In the genomic region with DNA sequence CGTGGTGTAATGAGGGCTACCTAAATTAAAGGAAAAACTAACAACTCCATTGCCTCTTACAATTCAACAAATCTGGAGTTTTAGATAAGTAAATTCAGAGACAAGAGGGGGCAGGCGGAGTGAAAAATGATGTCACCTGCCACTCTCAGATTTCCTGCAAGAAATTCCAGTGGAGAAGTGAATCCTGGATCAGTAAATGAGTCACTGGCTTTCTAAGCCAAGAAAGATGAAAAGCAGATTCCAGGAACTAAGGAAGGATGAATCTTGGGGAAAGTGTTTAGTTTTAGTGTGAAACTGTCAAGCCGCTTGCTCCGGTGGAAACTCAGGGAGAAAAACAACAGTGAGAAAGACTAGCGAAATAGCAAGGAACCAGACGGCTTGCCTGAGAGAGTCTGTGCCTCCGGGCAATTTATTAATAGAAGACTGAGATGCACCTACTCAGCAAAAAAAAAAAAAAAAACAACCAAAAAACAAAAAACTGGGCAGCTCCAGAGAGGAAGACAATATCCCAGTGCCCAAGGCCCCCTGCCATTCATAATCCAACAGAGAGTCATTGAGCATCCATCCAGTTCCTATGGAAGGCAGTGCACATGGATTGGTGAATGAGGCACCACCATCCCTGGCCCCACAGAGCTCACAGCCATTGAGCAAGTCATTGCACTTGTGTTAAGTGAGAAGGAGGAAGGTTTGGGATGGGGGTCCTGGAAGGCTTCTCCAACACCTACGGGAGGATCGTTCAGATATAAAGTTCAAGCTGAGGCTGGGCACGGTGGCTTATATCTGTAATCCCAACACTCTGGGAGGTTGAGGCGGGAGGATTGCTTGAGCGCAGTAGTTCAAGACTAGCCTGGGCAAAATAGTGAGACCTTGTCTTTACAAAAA, we compare ENCODE assay signal across 14 cellular contexts. TPM values are rescaled to one million over a fixed set of nuclear protein-coding genes. Genes with fewer than 3 reads are reported as not detected.
DNase-seq lines count a peak whose midpoint lies in the region; ATAC-seq and TF ChIP-seq lines count a peak whose summit lies in the region.
"Had no signal": no experiment of that assay in that cellular context is flagged by ENCODE, and none has a peak within 500 bp of the region (broad histone marks: within the 10 kb centered on the region; RNA-seq: fewer than 3 reads in every experiment).

No MANE protein-coding gene starts in this region.

- no peak overlapping the region for H2AFZ ChIP-seq in H9 (ENCODE audit: low read length)

- H3K4ac ChIP-seq in H9 (ENCODE audit: low read depth, low read length), result no peak overlapping the region

- H4K5ac ChIP-seq in H9 (ENCODE audit: insufficient read length, low read depth, low read length), result no peak overlapping the region

- ATAC-seq in SK-N-SH treated with all-trans-retinoic acid at 6 μM for 48 hours, result peak; percentile 28
- no peak for ATAC-seq in HG02642 (IDR thresholded peaks at IDR 0.05; ENCODE audit: poor library complexity, unreplicated experiment)
- no peak for ATAC-seq in GM21576 (IDR thresholded peaks at IDR 0.05; ENCODE audit: unreplicated experiment)
- ATAC-seq: body of pancreas had no signal

- H3K27me3 ChIP-seq in H9 (ENCODE audit: insufficient read depth, low read length) (no peaks in the 10 kb centered on the region; the same call in 1 of the 2 replicates), sigmoid colon (no peaks in the 10 kb centered on the region)
- H3K27me3 ChIP-seq: body of pancreas had no signal

- no peak for TF ChIP-seq POLR2A in sigmoid colon (IDR thresholded peaks at IDR 0.05)

- H3K23me2 ChIP-seq in H9 (ENCODE audit: insufficient read length, low read depth, low read length, poor library complexity, severe bottlenecking), result no peaks in the 10 kb centered on the region

- H3K4me3 ChIP-seq in fibroblast of the aortic adventitia (ENCODE audit: low read depth, low read length), result no peak overlapping the region
- H3K4me3 ChIP-seq in sigmoid colon, result no peak overlapping the region
- H3K4me3 ChIP-seq: body of pancreas had no signal

- H3K23ac ChIP-seq in H9 (ENCODE audit: insufficient read length, low read depth, low read length), result no peak overlapping the region

- H3K9me3 ChIP-seq in H9 (ENCODE audit: control insufficient read depth, low read depth, low read length) (no peaks in the 10 kb centered on the region), sigmoid colon (no peaks in the 10 kb centered on the region)
- H3K9me3 ChIP-seq: body of pancreas had no signal

- WGBS in H9 (ENCODE audit: extremely low coverage, insufficient read length, low lambda C conversion rate), result no CpG with 5 or more reads among the region's 12 CpGs
- WGBS in sigmoid colon, 2 donors, result 87 to 91% methylated on average over 12 of the region's 12 CpGs

- H2BK120ac ChIP-seq in H9 (ENCODE audit: low read depth, low read length, poor library complexity, severe bottlenecking), result no peak overlapping the region

- H3K79me2 ChIP-seq in H9 (ENCODE audit: insufficient read depth, low read length), result no peaks in the 10 kb centered on the region

- H2BK5ac ChIP-seq in H9 (ENCODE audit: insufficient read length, low read length), result no peak overlapping the region

- H2BK20ac ChIP-seq in H9 (ENCODE audit: low read depth, low read length, poor library complexity, severe bottlenecking), result no peak overlapping the region

- H3T11ph ChIP-seq in H9 (ENCODE audit: low read length), result no peak overlapping the region

- H2BK12ac ChIP-seq in H9 (ENCODE audit: insufficient read length, low read depth, low read length), result no peak overlapping the region

- no peak overlapping the region for H4K91ac ChIP-seq in H9 (ENCODE audit: insufficient read length, low read depth, low read length)

- H3K27ac ChIP-seq in H9 (ENCODE audit: insufficient read length, low read depth, low read length) (no peak overlapping the region), sigmoid colon (peak overlapping the region in 3 of 4 donors; percentile 11 to 66 (median 43))
- H3K27ac ChIP-seq: body of pancreas had no signal

- H2BK15ac ChIP-seq in H9 (ENCODE audit: low read depth, low read length), result no peak overlapping the region

- H4K20me1 ChIP-seq in H9 (ENCODE audit: control insufficient read depth, insufficient read depth, insufficient read length), result no peaks in the 10 kb centered on the region

- H3K36me3 Mint-ChIP-seq in H9 (ENCODE audit: insufficient read depth in 1 of 3, low read depth in 3 of 3), result no peaks in the 10 kb centered on the region

- H3K36me3 ChIP-seq in sigmoid colon, result no peaks in the 10 kb centered on the region

- no peak overlapping the region for H3K14ac ChIP-seq in H9 (ENCODE audit: insufficient read depth, low read length)

- H3K4me1 ChIP-seq in H9 (ENCODE audit: insufficient read depth, low read length) (no peaks in the 10 kb centered on the region), sigmoid colon (peaks cover 0 to 17% (median 9%) of the 10 kb centered on the region in 4 donors)

- no peak for TF ChIP-seq EP300 in sigmoid colon (IDR thresholded peaks at IDR 0.05)

- no peak overlapping the region for H3K4me2 ChIP-seq in H9 (ENCODE audit: insufficient read depth, insufficient read length, low read length)

- H3K4me1 Mint-ChIP-seq in H9, result peaks cover 2 to 5% of the 10 kb centered on the region in 2 experiments; a peak in 2 of 4 replicates

- H3K9me3 Mint-ChIP-seq in H9, result peaks cover 3 to 4% of the 10 kb centered on the region in 2 experiments; a peak in 4 of 5 replicates

- H3K27me3 Mint-ChIP-seq in H9 (ENCODE audit: low read depth), result peaks cover 59% of the 10 kb centered on the region

- H3K4me3 Mint-ChIP-seq in H9, result no peak overlapping the region

- DNase-seq in H9 (no peak), fibroblast of the aortic adventitia (ENCODE audit: low read depth) (peak; percentile 86), sigmoid colon (no peak), LoVo (ENCODE audit: low spot score) (no peak)
- no peak for DNase-seq in stimulated activated CD4-positive, alpha-beta T cell treated with anti-CD3 and anti-CD28 coated beads, Interleukin-15, amount 100 ng/mL, for 24 hours
- DNase-seq: activated CD8-positive, alpha-beta memory T cell treated with anti-CD3 and anti-CD28 coated beads, Interleukin-2, amount 50 U/mL, for 4 hours; body of pancreas; foreskin melanocyte; mammary epithelial cell; NCI-H1105 had no signal

- H3K27ac Mint-ChIP-seq in H9, result no peak overlapping the region

- no peak overlapping the region for H2AK5ac ChIP-seq in H9 (ENCODE audit: insufficient read length, low read length)

- H4K8ac ChIP-seq in H9 (replicated peaks; ENCODE audit: insufficient read length, low read depth, low read length), result no peak overlapping the region

- H3K56ac ChIP-seq in H9 (ENCODE audit: insufficient read length, low read depth, low read length), result no peak overlapping the region

- TF ChIP-seq CTCF in H9 (conservative IDR thresholded peaks at IDR 0.05) (no peak), fibroblast of the aortic adventitia (IDR thresholded peaks at IDR 0.05; ENCODE audit: insufficient read depth, low read length) (no peak), sigmoid colon (IDR thresholded peaks at IDR 0.05) (no peak)

- H3K9ac ChIP-seq in H9 (ENCODE audit: extremely low read depth, insufficient read length, low read length), result peak overlapping the region; percentile 25

- no peak overlapping the region for H3K18ac ChIP-seq in H9 (ENCODE audit: insufficient read length, low read depth, low read length)

- H3K79me1 ChIP-seq in H9 (ENCODE audit: insufficient read depth, low read depth, low read length, poor library complexity, severe bottlenecking), result no peaks in the 10 kb centered on the region

- intact Hi-C loops in sigmoid colon (cut with DNase I), result no loop called here

TF ChIP-seq in SK-N-SH treated with all-trans-retinoic acid at 6 μM for 48 hours, 23 proteins besides CTCF, POLR2A, EP300 and RAD21:
- TF ChIP-seq ISL1 (CRISPR knock-in tag; IDR thresholded peaks at IDR 0.05) (peak; percentile 61), CSDC2 (CRISPR knock-in tag; IDR thresholded peaks at IDR 0.05) (no peak)

RNA-seq across cellular contexts. Expression of gene RIPOR1, which starts 12.1 kb away (rescaled TPM):
- total RNA-seq in H9 (2021) (10.0 and 14.3 TPM in 2 replicates), fibroblast of the aortic adventitia (ENCODE audit: low replicate concordance) (29.3 and 64.7 TPM in 2 replicates), sigmoid colon (10 to 100 TPM; 23.9 to 60.9 (median 35.2) TPM)
- polyA plus RNA-seq in sigmoid colon, result 10 to 100 TPM; 10.2 to 26.7 (median 11.8) TPM

RNA-seq across cellular contexts. Expression of gene AGRP, which starts 33.2 kb away (rescaled TPM):
- total RNA-seq in H9 (2021) (not detected in 2 replicates), fibroblast of the aortic adventitia (ENCODE audit: low replicate concordance) (not detected in 2 replicates), sigmoid colon (not detected)
- not detected for polyA plus RNA-seq in sigmoid colon
- total RNA-seq: body of pancreas, H4, mammary epithelial cell had no signal
- polyA plus RNA-seq: mammary epithelial cell had no signal

RNA-seq across cellular contexts. Expression of gene ATP6V0D1, which starts 35.6 kb away (rescaled TPM):
- total RNA-seq in H9 (2021) (39.8 and 43.0 TPM in 2 replicates), fibroblast of the aortic adventitia (ENCODE audit: low replicate concordance) (47.8 and 114 TPM in 2 replicates), sigmoid colon (100 to 1,000 TPM in 2 of 4 donors, 10 to 100 TPM in 2; 70.3 to 112 (median 93.6) TPM)
- 100 to 1,000 TPM; 214 to 287 (median 231) TPM for polyA plus RNA-seq in sigmoid colon

RNA-seq across cellular contexts. Expression of gene CTCF, which starts 45.8 kb away (rescaled TPM):
- total RNA-seq in H9 (2021) (87.3 and 88.5 TPM in 2 replicates), fibroblast of the aortic adventitia (ENCODE audit: low replicate concordance) (22.1 and 34.3 TPM in 2 replicates), sigmoid colon (10 to 100 TPM; 29.2 to 45.7 (median 35.8) TPM)
- 10 to 100 TPM; 25.8 to 28.8 (median 27.5) TPM for polyA plus RNA-seq in sigmoid colon
